ENCODE assay signal across 8 cellular contexts in genomic region chr1:160777486-160778089, GRCh38. TPM values are rescaled to one million over a fixed set of nuclear protein-coding genes. Genes with fewer than 3 reads are reported as not detected.
A peak's percentile ranks its signal among the peaks of the same experiment; 100 is the strongest.
DNase-seq lines count a peak whose midpoint lies in the region; ATAC-seq, FAIRE-seq and TF ChIP-seq lines count a peak whose summit lies in the region.

No MANE protein-coding gene starts in this region.

- H3K4me2 ChIP-seq in PC-3 (ENCODE audit: low read length): no peak overlapping the region

- no peak for DNase-seq in CD14-positive monocyte (ENCODE audit: low spot score)
- DNase-seq in H54 (ENCODE audit: insufficient read length, low spot score): peak; percentile 38
- peak; percentile 70 for DNase-seq in PC-3
- no peak for DNase-seq in astrocyte of the cerebellum (ENCODE audit: low read depth)
- peak; percentile 49 for DNase-seq in mucosa of gallbladder (ENCODE audit: low spot score)
- DNase-seq in frontal cortex (ENCODE audit: low spot score in 2 of 2): no peak
- DNase-seq in activated CD4-positive, CD25-positive, alpha-beta regulatory T cell treated with anti-CD3 and anti-CD28 coated beads, Interleukin-2, amount 50 U/mL, for 72 hours: no peak
- no peak for DNase-seq in hypothalamus (lab: John Stamatoyannopoulos, UW)

- TF ChIP-seq POLR2A in H54 (IDR thresholded peaks at IDR 0.05; ENCODE audit: low read depth, low read length): no peak

- peak; percentile 53; the same call in 1 of the 2 replicates for ATAC-seq in PC-3

- H3K9me2 ChIP-seq in PC-3 (replicated peaks; ENCODE audit: low read length): no peaks in the 10 kb centered on the region

- BruUV-seq in PC-3 (replicated peaks; lab: Mats Ljungman, UMichigan): no TSS peak

- no peak overlapping the region for H3K4me3 Mint-ChIP-seq in CD14-positive monocyte

- peaks cover 0 to 2% (median 0%) of the 10 kb centered on the region in 3 donors for H3K27me3 Mint-ChIP-seq in CD14-positive monocyte (ENCODE audit: low read depth in 3 of 3)

- H2AFZ ChIP-seq in PC-3 (ENCODE audit: low read length): no peak overlapping the region

- no peak overlapping the region for H3K27ac Mint-ChIP-seq in CD14-positive monocyte

- H3K4me3 ChIP-seq in PC-3 (ENCODE audit: low read length) (no peak overlapping the region), astrocyte of the cerebellum (ENCODE audit: low read depth, low read length) (no peak overlapping the region)

- H3K36me3 ChIP-seq in PC-3 (ENCODE audit: low read depth, low read length): no peaks in the 10 kb centered on the region

- H4K20me1 ChIP-seq in PC-3 (ENCODE audit: low read length): no peaks in the 10 kb centered on the region

- H3K79me2 ChIP-seq in PC-3 (ENCODE audit: low read length): no peaks in the 10 kb centered on the region

- no peak overlapping the region for H3K27ac ChIP-seq in PC-3 (ENCODE audit: low read length)

- no peaks in the 10 kb centered on the region for H3K36me3 Mint-ChIP-seq in CD14-positive monocyte

- peak; percentile 75 for TF ChIP-seq CTCF in CD14-positive monocyte (IDR thresholded peaks at IDR 0.05)
- peak; percentile 75 for TF ChIP-seq CTCF in PC-3 (conservative IDR thresholded peaks at IDR 0.05; ENCODE audit: low read depth, low read length)
- TF ChIP-seq CTCF in astrocyte of the cerebellum (IDR thresholded peaks at IDR 0.05; ENCODE audit: low read depth, low read length, missing control alignments): peak; percentile 11

- H3K4me1 ChIP-seq in PC-3 (ENCODE audit: insufficient read depth, low read length): peaks cover 28% of the 10 kb centered on the region

- POLR2A ChIA-PET in PC-3 (lab: Charles Lee; ENCODE audit: unreplicated experiment): no interaction called here

- H3K27me3 ChIP-seq in PC-3 (ENCODE audit: low read length): no peaks in the 10 kb centered on the region

- in situ Hi-C loops in astrocyte of the cerebellum (cut with HindIII; ENCODE audit: low sequenced_read_pairs): no loop called here

- peaks cover 26% of the 10 kb centered on the region for H3K4me1 Mint-ChIP-seq in CD14-positive monocyte

- CTCF ChIA-PET in PC-3 (lab: Charles Lee): interaction anchor here (0.6 to 1.6 kb wide), 4 partner anchors 148 to 294 kb away, joined by 3 to 8 read pairs (median 4); partner anchors contain the start of gene ITLN2

- H3K9me3 ChIP-seq in PC-3 (ENCODE audit: low read length): no peaks in the 10 kb centered on the region

- FAIRE-seq in H54 (lab: Jason Lieb, UNC) (no peak), frontal cortex (lab: Jason Lieb, UNC) (no peak)

- no peaks in the 10 kb centered on the region for H3K9me3 Mint-ChIP-seq in CD14-positive monocyte

- H3F3A ChIP-seq in PC-3 (ENCODE audit: low read length, unreplicated experiment): no peaks in the 10 kb centered on the region

- no peak overlapping the region for H3K9ac ChIP-seq in PC-3 (ENCODE audit: low read length)

- intact Hi-C loops in CD14-positive monocyte (cut with micrococcal nuclease): loop anchor here in 1 of 2 donors (5.0 kb wide), 1 partner anchor 175 kb away; the partner anchor contains the start of gene ITLN2
- intact Hi-C loops in PC-3 (cut with micrococcal nuclease): loop anchor here (2.0 kb wide), 1 partner anchor 173 kb away; no protein-coding TSS in a partner anchor

RNA-seq across cellular contexts. Expression of gene LY9, which starts 18.4 kb away (rescaled TPM):
- polyA plus RNA-seq in CD14-positive monocyte: 1 to 10 TPM; 1.4 to 2.7 TPM
- not detected in 2 replicates for total RNA-seq in PC-3 (2014; rRNA removed)
- total RNA-seq in mucosa of gallbladder: 3.9 TPM
- total RNA-seq in frontal cortex: not detected

RNA-seq across cellular contexts. Expression of gene SLAMF7, which starts 38.5 kb away (rescaled TPM):
- 10 to 100 TPM; 15.8 to 16.0 TPM for polyA plus RNA-seq in CD14-positive monocyte
- total RNA-seq in PC-3 (2014; rRNA removed) (0.15 and 0.46 TPM in 2 replicates), mucosa of gallbladder (2.7 TPM), frontal cortex (not detected)

Comparison
In these comparisons a context has a peak if more than half of its experiments do, and no peak if none do; other contexts are left out.
1. DNase-seq: peak in H54 (single experiment), PC-3 (single experiment) and mucosa of gallbladder (single experiment); none in CD14-positive monocyte (single experiment), astrocyte of the cerebellum (single experiment), frontal cortex (0 of 2), activated CD4-positive, CD25-positive, alpha-beta regulatory T cell treated with anti-CD3 and anti-CD28 coated beads, Interleukin-2, amount 50 U/mL, for 72 hours (single experiment) and hypothalamus (0 of 51).
2. CTCF ChIP-seq: peak in every context shown above with its lines; median percentile 75 in CD14-positive monocyte; 75 in PC-3; 11 in astrocyte of the cerebellum.